Comparison of ENCODE assay signal across 18 cellular contexts in the genomic region with DNA sequence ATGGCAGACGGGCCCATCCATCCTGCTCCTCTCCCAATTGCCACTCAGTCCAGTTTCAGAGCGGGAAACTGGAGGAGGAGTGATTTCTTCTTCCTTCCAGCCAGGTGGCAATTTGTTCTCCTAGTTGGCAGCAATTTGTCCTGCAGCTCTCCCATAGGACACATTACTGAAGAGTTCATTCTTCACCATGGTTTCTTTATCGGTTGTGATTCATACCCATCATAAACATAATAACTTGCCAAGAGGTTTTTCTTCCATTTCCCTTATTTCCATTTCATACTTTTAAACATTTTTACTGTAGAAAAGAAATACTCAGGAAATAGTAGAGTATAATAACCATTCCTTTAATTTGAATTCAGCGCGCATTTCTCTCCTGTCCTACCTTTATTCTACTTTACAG.
"Had no signal": no experiment of that assay in that cellular context is flagged by ENCODE, and none has a peak within 500 bp of the region (broad histone marks: within the 10 kb centered on the region; RNA-seq: fewer than 3 reads in every experiment).

No MANE protein-coding gene starts in this region.

- H3K4me3 ChIP-seq: coronary artery, esophagus muscularis mucosa, left lung, neural progenitor cell, prostate gland, right atrium auricular region, thoracic aorta, tibial nerve, upper lobe of right lung, uterus had no signal

- H3K4me2 ChIP-seq: neural progenitor cell had no signal

- H3K4me1 ChIP-seq: left lung, neural progenitor cell, prostate gland, tibial nerve, upper lobe of right lung, uterus had no signal

- H3K9ac ChIP-seq: neural progenitor cell had no signal

- H3K27me3 ChIP-seq: esophagus muscularis mucosa, left lung, neural progenitor cell, right atrium auricular region, tibial nerve, upper lobe of right lung, uterus had no signal

- H3K36me3 ChIP-seq: esophagus muscularis mucosa, left lung, prostate gland, right atrium auricular region, thoracic aorta, upper lobe of right lung, uterus had no signal

- H2AFZ ChIP-seq: neural progenitor cell had no signal

- DNase-seq: dermis blood vessel endothelial cell; effector memory CD4-positive, alpha-beta T cell; left cardiac atrium; left lung; mesenchymal stem cell; midbrain; naive thymus-derived CD4-positive, alpha-beta T cell; stimulated activated CD4-positive, alpha-beta T cell treated with anti-CD3 and anti-CD28 coated beads, Interleukin-4, amount 100 ng/mL, for 4 hours; stimulated activated naive CD8-positive, alpha-beta T cell treated with anti-CD3 and anti-CD28 coated beads, Interleukin-15, Interleukin-2, amounts not matched to agents 100 U/mL and 50 U/mL, for 24 hours; upper lobe of right lung; uterus had no signal

- H3K9me3 ChIP-seq: prostate gland, thoracic aorta, upper lobe of right lung had no signal

- H3K27ac ChIP-seq: coronary artery, esophagus muscularis mucosa, left lung, neural progenitor cell, prostate gland, right atrium auricular region, thoracic aorta, tibial nerve, upper lobe of right lung, uterus had no signal
